ENCODE assay signal across 24 cellular contexts in the genomic region with DNA sequence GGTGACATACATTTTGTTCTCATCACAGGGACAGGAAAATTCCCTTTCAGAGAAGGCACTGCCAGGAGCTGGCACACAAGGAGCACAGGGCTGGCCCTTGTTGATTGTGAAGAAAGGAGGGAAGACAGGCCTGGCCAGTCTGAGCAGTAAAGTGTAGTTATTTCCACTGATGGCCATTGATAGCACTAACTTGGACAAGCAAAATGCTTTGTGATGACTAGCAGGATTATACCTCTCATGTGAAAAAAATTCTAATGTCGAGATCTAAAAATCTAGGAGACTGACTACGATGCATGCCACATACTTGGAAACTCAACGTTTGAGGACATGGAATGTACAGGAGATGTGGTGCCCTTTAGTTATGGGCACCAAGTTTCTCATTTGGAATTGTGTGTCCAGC. TPM values are rescaled to one million over a fixed set of nuclear protein-coding genes. Genes with fewer than 3 reads are reported as not detected.
"Had no signal": no experiment of that assay in that cellular context is flagged by ENCODE, and none has a peak within 500 bp of the region (broad histone marks: within the 10 kb centered on the region; RNA-seq: fewer than 3 reads in every experiment).

No MANE protein-coding gene starts in this region.

- H3K27ac ChIP-seq: colonic mucosa, coronary artery, dorsolateral prefrontal cortex, epithelial cell of prostate, esophagus muscularis mucosa, esophagus squamous epithelium, foreskin keratinocyte, gastrocnemius medialis, gastroesophageal sphincter, heart left ventricle, heart right ventricle had no signal

- H3K4me3 ChIP-seq: colonic mucosa, coronary artery, dorsolateral prefrontal cortex, esophagus muscularis mucosa, esophagus squamous epithelium, gastrocnemius medialis, gastroesophageal sphincter, heart left ventricle, heart right ventricle had no signal

- H3K4me1 ChIP-seq: colonic mucosa, esophagus muscularis mucosa, foreskin keratinocyte, gastrocnemius medialis, gastroesophageal sphincter had no signal

- H3K36me3 ChIP-seq: colonic mucosa, esophagus muscularis mucosa, esophagus squamous epithelium, gastrocnemius medialis, gastroesophageal sphincter, heart left ventricle, heart right ventricle had no signal

- DNase-seq: colonic mucosa; cortex of kidney; dermis blood vessel endothelial cell; dorsolateral prefrontal cortex; effector CD4-positive, alpha-beta T cell; effector CD8-positive, alpha-beta T cell; effector memory CD4-positive, alpha-beta T cell; effector memory CD8-positive, alpha-beta T cell; endodermal cell; erythroblast; esophagus squamous epithelium; foreskin fibroblast; foreskin keratinocyte; foreskin melanocyte; gastrocnemius medialis; glutamatergic neuron; head of caudate nucleus; heart left ventricle; heart right ventricle had no signal

- H3K9me3 ChIP-seq: colonic mucosa, esophagus muscularis mucosa, esophagus squamous epithelium, gastrocnemius medialis, gastroesophageal sphincter, heart left ventricle, heart right ventricle had no signal

- H3K27me3 ChIP-seq: colonic mucosa had no signal

RNA-seq across cellular contexts. Expression of a gene that starts 54.3 kb away (rescaled TPM):
- total RNA-seq: esophagus squamous epithelium, gastrocnemius medialis, gastroesophageal sphincter, glomerular endothelial cell had no signal
